Comparison of ENCODE assay signal across 21 cellular contexts in the genomic region with DNA sequence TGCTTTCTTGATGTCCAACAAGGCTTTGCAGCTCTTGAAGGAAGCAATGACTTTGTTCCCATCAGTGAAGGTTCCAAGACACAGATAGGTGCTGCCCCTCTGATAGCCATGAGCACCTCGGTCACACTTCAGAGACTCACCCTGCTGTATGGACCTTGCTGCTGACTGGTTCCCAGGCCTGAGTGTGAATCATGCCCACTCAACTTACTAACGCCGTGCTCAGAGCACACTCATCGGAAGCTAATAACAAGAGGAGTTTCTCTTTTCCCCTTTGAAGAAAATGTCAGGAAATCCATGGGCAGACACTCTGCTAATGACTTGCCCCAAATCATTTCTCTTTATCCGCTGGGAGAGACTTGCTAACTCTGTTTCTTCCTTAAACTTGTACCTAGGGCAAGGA.
"Had no signal": no experiment of that assay in that cellular context is flagged by ENCODE, and none has a peak within 500 bp of the region (broad histone marks: within the 10 kb centered on the region; RNA-seq: fewer than 3 reads in every experiment).

No MANE protein-coding gene starts in this region.

- DNase-seq: esophagus squamous epithelium; foreskin fibroblast; glutamatergic neuron; immature natural killer cell; kidney; left colon; left ventricle myocardium superior; mesenchymal stem cell; midbrain; nucleus accumbens; ovary; sigmoid colon; stimulated activated naive CD4-positive, alpha-beta T cell treated with Interleukin-2 at 50 U/mL for 16 hours; trophoblast cell had no signal

- ATAC-seq: gastroesophageal sphincter; left colon; left ventricle myocardium superior; natural killer cell treated with Interleukin-12 subunit alpha and Interleukin-12 subunit beta and Interleukin-15 and Interleukin-18, amount 100 ng/mL, for 72 hours had no signal

- H3K4me3 Mint-ChIP-seq: dendritic cell treated with granulocyte-macrophage colony-stimulating factor and Interleukin-4, amounts not matched to agents 40 ng/mL and 50 ng/mL, for 4 days; immature natural killer cell; natural killer cell treated with Interleukin-12 subunit alpha and Interleukin-12 subunit beta and Interleukin-15 and Interleukin-18, amount 100 ng/mL, for 72 hours; neural progenitor cell had no signal

- H3K27me3 ChIP-seq: neural progenitor cell, ovary, right atrium auricular region, sigmoid colon had no signal

- H3K4me3 ChIP-seq: esophagus squamous epithelium, gastroesophageal sphincter, lung, neural progenitor cell, ovary, right atrium auricular region, sigmoid colon, skin epidermis had no signal

- H3K4me1 Mint-ChIP-seq: immature natural killer cell had no signal

- H3K9me3 ChIP-seq: esophagus squamous epithelium, gastroesophageal sphincter, ovary, right atrium auricular region, sigmoid colon had no signal

- H3K27ac ChIP-seq: esophagus squamous epithelium, gastroesophageal sphincter, neural progenitor cell, ovary, right atrium auricular region, sigmoid colon, skin epidermis had no signal

- H3K4me1 ChIP-seq: esophagus squamous epithelium, gastroesophageal sphincter, right atrium auricular region, sigmoid colon had no signal

- H3K9ac ChIP-seq: neural progenitor cell had no signal

- H3K27ac Mint-ChIP-seq: dendritic cell treated with granulocyte-macrophage colony-stimulating factor and Interleukin-4, amounts not matched to agents 40 ng/mL and 50 ng/mL, for 4 days; immature natural killer cell; natural killer cell treated with Interleukin-12 subunit alpha and Interleukin-12 subunit beta and Interleukin-15 and Interleukin-18, amount 100 ng/mL, for 72 hours had no signal

- H3K36me3 ChIP-seq: esophagus squamous epithelium, gastroesophageal sphincter, neural progenitor cell, ovary, right atrium auricular region, sigmoid colon had no signal

- H3K36me3 Mint-ChIP-seq: natural killer cell treated with Interleukin-12 subunit alpha and Interleukin-12 subunit beta and Interleukin-15 and Interleukin-18, amount 100 ng/mL, for 72 hours had no signal

- H3K9me3 Mint-ChIP-seq: dendritic cell treated with granulocyte-macrophage colony-stimulating factor and Interleukin-4, amounts not matched to agents 40 ng/mL and 50 ng/mL, for 4 days; immature natural killer cell; natural killer cell treated with Interleukin-12 subunit alpha and Interleukin-12 subunit beta and Interleukin-15 and Interleukin-18, amount 100 ng/mL, for 72 hours had no signal
